8 cellular contexts compared by ENCODE assay signal in the genomic region with DNA sequence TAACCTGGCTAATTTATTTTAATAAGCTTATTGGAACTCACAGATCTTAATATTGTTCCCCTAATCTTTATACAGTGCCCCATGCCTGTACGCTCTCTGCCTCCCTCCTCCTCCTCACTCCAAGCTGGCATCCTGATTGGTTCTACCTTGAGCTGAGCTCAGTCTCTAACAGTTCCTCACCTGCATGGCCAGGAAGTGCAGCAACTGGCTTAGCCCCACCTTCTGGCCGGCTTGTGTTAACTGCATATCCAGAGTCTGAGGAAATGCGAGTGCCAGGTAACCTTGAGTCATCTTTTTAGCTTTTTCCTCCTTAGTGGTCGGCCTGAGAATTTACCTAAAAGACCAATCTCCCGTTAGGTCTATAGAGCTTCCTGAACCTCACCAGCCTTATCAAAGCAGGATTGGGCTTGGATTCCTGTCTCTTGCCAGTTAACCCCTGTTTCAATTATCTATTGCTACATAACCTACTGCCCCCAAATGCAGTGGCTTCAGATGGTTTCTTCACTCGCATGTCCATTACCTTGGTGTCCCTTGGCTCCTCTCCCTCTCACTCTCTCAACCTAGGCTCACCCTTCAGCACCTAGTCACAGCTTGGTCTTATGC.
DNase-seq lines count a peak whose midpoint lies in the region; ATAC-seq and TF ChIP-seq lines count a peak whose summit lies in the region.

No MANE protein-coding gene starts in this region.

- peaks cover 3% of the 10 kb centered on the region for H3K27me3 Mint-ChIP-seq in activated CD4-positive, alpha-beta T cell treated with anti-CD3 and anti-CD28 coated beads, Interleukin-2, amount 10 ng/mL, durations not matched to agents 24 days and 14 days

- H3K4me2 ChIP-seq in BLaER1 treated with 17β-estradiol and CSF1 and Interleukin-3, amounts not matched to agents 10 nM and 100 nM: peak overlapping the region in 9 of 11 experiments; percentile 31 to 69 (median 54); a peak in 17 of 22 replicates

- no peaks in the 10 kb centered on the region for H3K36me3 Mint-ChIP-seq in activated CD4-positive, alpha-beta T cell treated with anti-CD3 and anti-CD28 coated beads, Interleukin-2, amount 10 ng/mL, durations not matched to agents 24 days and 14 days (ENCODE audit: low read depth)

- intact Hi-C loops in activated CD4-positive, alpha-beta T cell treated with anti-CD3 and anti-CD28 coated beads, Interleukin-2, amount 10 ng/mL, durations not matched to agents 24 days and 14 days (cut with micrococcal nuclease): loop anchor here (2.0 to 10.0 kb wide), 2 partner anchors 172 to 200 kb away; no protein-coding TSS in a partner anchor

- 0 out of 22 replicates have a peak overlapping the region, but pooled peaks of 1 of the 11 experiments have one; percentile 43 for H3K9ac ChIP-seq in BLaER1 treated with 17β-estradiol and CSF1 and Interleukin-3, amounts not matched to agents 10 nM and 100 nM

- H3K4me1 ChIP-seq in BLaER1 treated with 17β-estradiol and CSF1 and Interleukin-3, amounts not matched to agents 10 nM and 100 nM: peaks cover 5 to 25% (median 16%) of the 10 kb centered on the region in 10 experiments; a peak in 18 of 20 replicates
- no peaks in the 10 kb centered on the region for H3K4me1 ChIP-seq in SJCRH30

- no peaks in the 10 kb centered on the region for H3K36me3 ChIP-seq in BLaER1 treated with 17β-estradiol and CSF1 and Interleukin-3, amounts not matched to agents 10 nM and 100 nM
- H3K36me3 ChIP-seq in SJCRH30: no peaks in the 10 kb centered on the region

- H3K9me3 Mint-ChIP-seq in activated CD4-positive, alpha-beta T cell treated with anti-CD3 and anti-CD28 coated beads, Interleukin-2, amount 10 ng/mL, durations not matched to agents 24 days and 14 days: no peaks in the 10 kb centered on the region

- H3K27ac ChIP-seq in BLaER1 treated with 17β-estradiol and CSF1 and Interleukin-3, amounts not matched to agents 10 nM and 100 nM: no peak overlapping the region
- no peak overlapping the region for H3K27ac ChIP-seq in SJCRH30

- H3K4me3 Mint-ChIP-seq in activated CD4-positive, alpha-beta T cell treated with anti-CD3 and anti-CD28 coated beads, Interleukin-2, amount 10 ng/mL, durations not matched to agents 24 days and 14 days: no peak overlapping the region

- peak; percentile 41 for DNase-seq in NCI-H1092 (lab: John Stamatoyannopoulos, UW)
- DNase-seq in activated CD4-positive, alpha-beta T cell treated with anti-CD3 and anti-CD28 coated beads, Interleukin-2, amount 10 ng/mL, durations not matched to agents 24 days and 14 days: peak; percentile 80
- DNase-seq in epithelial cell of proximal tubule (ENCODE audit: low read depth): no peak
- peak; percentile 19 to 42 for DNase-seq in stimulated activated CD4-positive, alpha-beta T cell treated with anti-CD3 and anti-CD28 coated beads, Interleukin-15, amount 100 ng/mL, for 48 hours (ENCODE audit: low read depth in 2 of 2)
- DNase-seq in SJCRH30: no peak
- no peak for DNase-seq in NOMO-1 treated with dmso at 0.1 percent for 144 hours (lab: John Stamatoyannopoulos, UW; ENCODE audit: unreplicated experiment)

- no peaks in the 10 kb centered on the region for H3K27me3 ChIP-seq in BLaER1 treated with 17β-estradiol and CSF1 and Interleukin-3, amounts not matched to agents 10 nM and 100 nM
- H3K27me3 ChIP-seq in SJCRH30: no peaks in the 10 kb centered on the region

- TF ChIP-seq CTCF in epithelial cell of proximal tubule (conservative IDR thresholded peaks at IDR 0.05; ENCODE audit: low read depth, low read length): peak; percentile 88

- H3K4me1 Mint-ChIP-seq in activated CD4-positive, alpha-beta T cell treated with anti-CD3 and anti-CD28 coated beads, Interleukin-2, amount 10 ng/mL, durations not matched to agents 24 days and 14 days: peaks cover 6% of the 10 kb centered on the region

- no peak overlapping the region for H3K4me3 ChIP-seq in BLaER1 treated with 17β-estradiol and CSF1 and Interleukin-3, amounts not matched to agents 10 nM and 100 nM
- no peak overlapping the region for H3K4me3 ChIP-seq in epithelial cell of proximal tubule (ENCODE audit: low read depth, low read length)
- H3K4me3 ChIP-seq in SJCRH30: no peak overlapping the region

- no peaks in the 10 kb centered on the region for H4K20me1 ChIP-seq in BLaER1 treated with 17β-estradiol and CSF1 and Interleukin-3, amounts not matched to agents 10 nM and 100 nM

- H3K9me3 ChIP-seq in BLaER1 treated with 17β-estradiol and CSF1 and Interleukin-3, amounts not matched to agents 10 nM and 100 nM (replicated peaks in 1 of 11): peaks cover 5 to 17% (median 10%) of the 10 kb centered on the region in 11 experiments; a peak in 20 of 22 replicates
- no peaks in the 10 kb centered on the region; the same call in 1 of the 2 replicates for H3K9me3 ChIP-seq in SJCRH30 (replicated peaks)

- peak; percentile 85 for ATAC-seq in GM19438 (IDR thresholded peaks at IDR 0.05; ENCODE audit: low read depth, unreplicated experiment)

- H3K27ac Mint-ChIP-seq in activated CD4-positive, alpha-beta T cell treated with anti-CD3 and anti-CD28 coated beads, Interleukin-2, amount 10 ng/mL, durations not matched to agents 24 days and 14 days: no peak overlapping the region

Comparison
In these comparisons a context has a peak if more than half of its experiments do, and no peak if none do; other contexts are left out.
1. DNase-seq: peak in NCI-H1092 (single experiment), activated CD4-positive, alpha-beta T cell treated with anti-CD3 and anti-CD28 coated beads, Interleukin-2, amount 10 ng/mL, durations not matched to agents 24 days and 14 days (single experiment) and stimulated activated CD4-positive, alpha-beta T cell treated with anti-CD3 and anti-CD28 coated beads, Interleukin-15, amount 100 ng/mL, for 48 hours (2 of 2); none in epithelial cell of proximal tubule (single experiment), SJCRH30 (0 of 2) and NOMO-1 treated with dmso at 0.1 percent for 144 hours (single experiment).